In genomic region chr1:6788946-6789345, GRCh38 we compare ENCODE assay signal across 20 cellular contexts. TPM values are rescaled to one million over a fixed set of nuclear protein-coding genes. Genes with fewer than 3 reads are reported as not detected.
DNase-seq lines count a peak whose midpoint lies in the region; ATAC-seq and TF ChIP-seq lines count a peak whose summit lies in the region.
"Had no signal": no experiment of that assay in that cellular context is flagged by ENCODE, and none has a peak within 500 bp of the region (broad histone marks: within the 10 kb centered on the region; RNA-seq: fewer than 3 reads in every experiment).

No MANE protein-coding gene starts in this region.

- no peaks in the 10 kb centered on the region for H3K9me2 ChIP-seq in hepatocyte (replicated peaks; ENCODE audit: insufficient read depth)

- H3K27ac Mint-ChIP-seq in IgD-negative memory B cell (peak overlapping the region in 1 of 3 donors; percentile 38), nephron progenitor cell (peak overlapping the region; percentile 75)
- H3K27ac Mint-ChIP-seq in activated naive CD8-positive, alpha-beta T cell treated with anti-CD3 and anti-CD28 coated beads, Interleukin-2, amount 50 U/mL, for 24 hours: peak overlapping the region; percentile 50

- ATAC-seq in activated naive CD8-positive, alpha-beta T cell treated with anti-CD3 and anti-CD28 coated beads, Interleukin-2, amount 50 U/mL, for 24 hours: no peak
- ATAC-seq: gastrocnemius medialis, sciatic nerve, SK-N-SH treated with all-trans-retinoic acid at 6 μM for 48 hours had no signal

- no peak overlapping the region for H3K4me2 ChIP-seq in hepatocyte
- H3K4me2 ChIP-seq: PC-9 had no signal

- H3K27me3 Mint-ChIP-seq in IgD-negative memory B cell: no peaks in the 10 kb centered on the region
- no peaks in the 10 kb centered on the region for H3K27me3 Mint-ChIP-seq in activated naive CD8-positive, alpha-beta T cell treated with anti-CD3 and anti-CD28 coated beads, Interleukin-2, amount 50 U/mL, for 24 hours
- H3K27me3 Mint-ChIP-seq in nephron progenitor cell (ENCODE audit: low read depth, poor library complexity): no peaks in the 10 kb centered on the region

- peaks cover 47% of the 10 kb centered on the region for H4K20me1 ChIP-seq in hepatocyte (ENCODE audit: insufficient read depth, poor library complexity, severe bottlenecking)

- H3K4me3 ChIP-seq in hepatocyte: no peak overlapping the region
- H3K4me3 ChIP-seq: gastrocnemius medialis, lung, PC-9, testis had no signal

- WGBS in hepatocyte (ENCODE audit: low lambda C conversion rate, missing lambda C conversion rate): 96% methylated on average over 2 of the region's 2 CpGs

- no peak overlapping the region for H2AFZ ChIP-seq in hepatocyte
- H2AFZ ChIP-seq: PC-9 had no signal

- H3K4me3 Mint-ChIP-seq in IgD-negative memory B cell (peak overlapping the region in 3 of 4 donors; percentile 3 to 94 (median 12)), nephron progenitor cell (peak overlapping the region; percentile 6)
- H3K4me3 Mint-ChIP-seq in activated naive CD8-positive, alpha-beta T cell treated with anti-CD3 and anti-CD28 coated beads, Interleukin-2, amount 50 U/mL, for 24 hours: no peak overlapping the region

- H3K9me3 ChIP-seq in hepatocyte (ENCODE audit: low read depth): no peaks in the 10 kb centered on the region
- H3K9me3 ChIP-seq: gastrocnemius medialis, testis had no signal

- H3K36me3 Mint-ChIP-seq in IgD-negative memory B cell: peaks cover 4% of the 10 kb centered on the region
- peaks cover 18% of the 10 kb centered on the region for H3K36me3 Mint-ChIP-seq in activated naive CD8-positive, alpha-beta T cell treated with anti-CD3 and anti-CD28 coated beads, Interleukin-2, amount 50 U/mL, for 24 hours (ENCODE audit: low read depth)
- peaks cover 25% of the 10 kb centered on the region for H3K36me3 Mint-ChIP-seq in nephron progenitor cell (ENCODE audit: low read depth)

- no peak for TF ChIP-seq CTCF in nephron progenitor cell (IDR thresholded peaks at IDR 0.05)
- TF ChIP-seq CTCF in hepatocyte (IDR thresholded peaks at IDR 0.05; ENCODE audit: poor library complexity): no peak

- H3K9me3 Mint-ChIP-seq in IgD-negative memory B cell: no peaks in the 10 kb centered on the region
- H3K9me3 Mint-ChIP-seq in activated naive CD8-positive, alpha-beta T cell treated with anti-CD3 and anti-CD28 coated beads, Interleukin-2, amount 50 U/mL, for 24 hours: no peaks in the 10 kb centered on the region
- H3K9me3 Mint-ChIP-seq in nephron progenitor cell: no peaks in the 10 kb centered on the region

- H3K79me2 ChIP-seq in hepatocyte: peaks cover 81% of the 10 kb centered on the region

- H3K27ac ChIP-seq in hepatocyte: no peak overlapping the region
- H3K27ac ChIP-seq: 22Rv1, C4-2B, epithelial cell of prostate, PC-9, testis had no signal

- peak; percentile 9 for DNase-seq in SKM-1 (lab: John Stamatoyannopoulos, UW; ENCODE audit: unreplicated experiment)
- no peak for DNase-seq in SKM-1 treated with dmso at 0.1 percent for 144 hours (lab: John Stamatoyannopoulos, UW; ENCODE audit: unreplicated experiment)
- no peak for DNase-seq in activated naive CD8-positive, alpha-beta T cell treated with anti-CD3 and anti-CD28 coated beads, Interleukin-2, amount 50 U/mL, for 24 hours
- DNase-seq in nephron progenitor cell: no peak
- no peak for DNase-seq in activated gamma-delta T cell (lab: John Stamatoyannopoulos, UW)
- DNase-seq in hepatocyte (ENCODE audit: low spot score): no peak
- no peak for DNase-seq in central memory CD4-positive, alpha-beta T cell
- DNase-seq: gastrocnemius medialis; NCI-H2029; NCI-H526; PC-9; stimulated activated CD4-positive, alpha-beta T cell treated with anti-CD3 and anti-CD28 coated beads, Interleukin-2, amount 100 ng/mL, for 24 hours; testis had no signal

- H3K27me3 ChIP-seq in hepatocyte: no peaks in the 10 kb centered on the region
- H3K27me3 ChIP-seq: gastrocnemius medialis, testis had no signal

- peaks cover 4% of the 10 kb centered on the region for H3K4me1 ChIP-seq in hepatocyte (ENCODE audit: insufficient read depth)

- H3K4me1 Mint-ChIP-seq in IgD-negative memory B cell (peaks cover 31 to 44% (median 39%) of the 10 kb centered on the region in 3 donors), nephron progenitor cell (peaks cover 51% of the 10 kb centered on the region)
- peaks cover 50% of the 10 kb centered on the region for H3K4me1 Mint-ChIP-seq in activated naive CD8-positive, alpha-beta T cell treated with anti-CD3 and anti-CD28 coated beads, Interleukin-2, amount 50 U/mL, for 24 hours

- no peaks in the 10 kb centered on the region for H3K36me3 ChIP-seq in hepatocyte (replicated peaks; ENCODE audit: insufficient read depth, low read depth)
- H3K36me3 ChIP-seq: gastrocnemius medialis had no signal

RNA-seq across cellular contexts. Expression of gene CAMTA1, which starts 3.7 kb away (rescaled TPM):
- 79.0 TPM for polyA plus RNA-seq in IgD-negative memory B cell
- 89.0 and 111 TPM in 2 replicates for total RNA-seq in hepatocyte
- 145 and 151 TPM in 2 replicates for polyA plus RNA-seq in hepatocyte
